ENCODE assay signal across 37 cellular contexts in the genomic region with DNA sequence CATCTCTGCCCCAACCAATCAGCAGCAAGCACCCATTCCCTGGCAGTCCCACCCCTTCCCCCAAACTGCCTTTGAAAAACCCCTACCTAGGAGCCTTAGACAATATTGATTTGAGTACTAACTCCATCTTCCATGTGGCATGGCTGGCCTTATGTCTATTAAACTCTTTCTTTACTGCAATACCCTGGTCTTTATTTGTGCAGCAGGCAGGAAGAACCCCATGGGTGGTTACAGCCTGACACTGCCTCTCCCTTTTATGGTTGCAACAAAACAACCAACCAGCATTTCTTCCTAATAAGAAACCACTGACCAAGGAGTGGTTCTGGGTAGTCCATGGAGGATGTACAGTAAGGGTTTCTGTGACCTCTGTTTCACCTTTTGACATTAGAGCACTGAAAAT.
DNase-seq lines count a peak whose midpoint lies in the region; ATAC-seq, FAIRE-seq and TF ChIP-seq lines count a peak whose summit lies in the region.
"Had no signal": no experiment of that assay in that cellular context is flagged by ENCODE, and none has a peak within 500 bp of the region (broad histone marks: within the 10 kb centered on the region; RNA-seq: fewer than 3 reads in every experiment).

No MANE protein-coding gene starts in this region.

- H3K36me3 ChIP-seq in HepG2 (replicated peaks in 1 of 2; ENCODE audit: control insufficient read depth in 1 of 2, insufficient read depth in 2 of 2, low read length in 2 of 2) (no peaks in the 10 kb centered on the region), right lobe of liver (no peaks in the 10 kb centered on the region), HEK293 (ENCODE audit: control insufficient read depth in 2 of 2, insufficient read depth in 1 of 2, low read length in 2 of 2) (no peaks in the 10 kb centered on the region)
- H3K36me3 ChIP-seq: BLaER1; BLaER1 treated with 17β-estradiol and CSF1 and Interleukin-3, amounts not matched to agents 10 nM and 100 nM had no signal

- H3K36me3 Mint-ChIP-seq in nephron progenitor cell (ENCODE audit: low read depth): peaks cover 6% of the 10 kb centered on the region
- no peaks in the 10 kb centered on the region for H3K36me3 Mint-ChIP-seq in activated CD4-positive, alpha-beta memory T cell treated with anti-CD3 and anti-CD28 coated beads, Interleukin-2, amount 10 ng/mL, durations not matched to agents 7 days and 5 days (ENCODE audit: low read depth)
- H3K36me3 Mint-ChIP-seq: CD14-positive monocyte; CD4-positive, alpha-beta memory T cell; CD4-positive, CD25-positive, alpha-beta regulatory T cell; CD8-positive, alpha-beta memory T cell; CD8-positive, alpha-beta T cell had no signal

- H3K4me1 ChIP-seq in HepG2 (ENCODE audit: insufficient read depth, low read length): no peaks in the 10 kb centered on the region
- no peaks in the 10 kb centered on the region for H3K4me1 ChIP-seq in right lobe of liver
- H3K4me1 ChIP-seq in HEK293 (ENCODE audit: control insufficient read depth, insufficient read depth, low read length): no peaks in the 10 kb centered on the region
- H3K4me1 ChIP-seq: A549; BLaER1; BLaER1 treated with 17β-estradiol and CSF1 and Interleukin-3, amounts not matched to agents 10 nM and 100 nM; Caco-2 had no signal

- no peak for TF ChIP-seq CTCF in HepG2 (CRISPR knock-in tag; IDR thresholded peaks at IDR 0.05)
- no peak for TF ChIP-seq CTCF in right lobe of liver (IDR thresholded peaks at IDR 0.05)
- TF ChIP-seq CTCF in HEK293 (tag by site-specific recombination; IDR thresholded peaks at IDR 0.05): no peak
- TF ChIP-seq CTCF in nephron progenitor cell (IDR thresholded peaks at IDR 0.05): no peak

- peaks cover 11% of the 10 kb centered on the region for H3K9me3 Mint-ChIP-seq in nephron progenitor cell
- peaks cover 5% of the 10 kb centered on the region for H3K9me3 Mint-ChIP-seq in activated CD4-positive, alpha-beta memory T cell treated with anti-CD3 and anti-CD28 coated beads, Interleukin-2, amount 10 ng/mL, durations not matched to agents 7 days and 5 days

- no peaks in the 10 kb centered on the region for H3K27me3 Mint-ChIP-seq in nephron progenitor cell (ENCODE audit: low read depth, poor library complexity)
- H3K27me3 Mint-ChIP-seq in activated CD4-positive, alpha-beta memory T cell treated with anti-CD3 and anti-CD28 coated beads, Interleukin-2, amount 10 ng/mL, durations not matched to agents 7 days and 5 days: no peaks in the 10 kb centered on the region
- H3K27me3 Mint-ChIP-seq: B cell; CD4-positive, alpha-beta T cell; CD4-positive, CD25-positive, alpha-beta regulatory T cell; CD8-positive, alpha-beta memory T cell had no signal

- POLR2A ChIA-PET in HepG2 (lab: Yijun Ruan, JAX) (no interaction called here), HEK293 (lab: Yijun Ruan, JAX) (no interaction called here)
- POLR2A ChIA-PET in activated CD4-positive, alpha-beta memory T cell treated with anti-CD3 and anti-CD28 coated beads, Interleukin-2, amount 10 ng/mL, durations not matched to agents 7 days and 5 days (lab: Charles Lee): no interaction called here

- H3K27ac Mint-ChIP-seq in nephron progenitor cell: peak overlapping the region; percentile 29
- H3K27ac Mint-ChIP-seq in activated CD4-positive, alpha-beta memory T cell treated with anti-CD3 and anti-CD28 coated beads, Interleukin-2, amount 10 ng/mL, durations not matched to agents 7 days and 5 days: no peak overlapping the region
- H3K27ac Mint-ChIP-seq: B cell; CD14-positive monocyte; CD4-positive, alpha-beta memory T cell; CD4-positive, alpha-beta T cell; CD8-positive, alpha-beta memory T cell; CD8-positive, alpha-beta T cell had no signal

- no peak overlapping the region for H3K4me3 Mint-ChIP-seq in nephron progenitor cell
- H3K4me3 Mint-ChIP-seq in activated CD4-positive, alpha-beta memory T cell treated with anti-CD3 and anti-CD28 coated beads, Interleukin-2, amount 10 ng/mL, durations not matched to agents 7 days and 5 days: no peak overlapping the region
- H3K4me3 Mint-ChIP-seq: B cell; CD14-positive monocyte; CD4-positive, alpha-beta memory T cell; CD4-positive, alpha-beta T cell; CD4-positive, CD25-positive, alpha-beta regulatory T cell; CD8-positive, alpha-beta memory T cell; CD8-positive, alpha-beta T cell had no signal

- CTCF ChIA-PET in HepG2 (lab: Yijun Ruan, JAX; ENCODE audit: low intra/inter-chr PET ratio, low total read pairs) (no interaction called here), HEK293 (lab: Yijun Ruan, JAX) (no interaction called here)
- CTCF ChIA-PET in activated CD4-positive, alpha-beta memory T cell treated with anti-CD3 and anti-CD28 coated beads, Interleukin-2, amount 10 ng/mL, durations not matched to agents 7 days and 5 days (lab: Charles Lee): no interaction called here

- H3K27ac ChIP-seq in HepG2 (ENCODE audit: extremely low read length, insufficient read depth, low read length) (no peak overlapping the region), right lobe of liver (no peak overlapping the region), HEK293 (ENCODE audit: extremely low read depth, low read depth, low read length) (no peak overlapping the region)
- H3K27ac ChIP-seq: 22Rv1; A549; BLaER1; BLaER1 treated with 17β-estradiol and CSF1 and Interleukin-3, amounts not matched to agents 10 nM and 100 nM; C4-2B had no signal

- no peaks in the 10 kb centered on the region for H4K20me1 ChIP-seq in HepG2 (ENCODE audit: insufficient read depth, low read length)
- H4K20me1 ChIP-seq: BLaER1; BLaER1 treated with 17β-estradiol and CSF1 and Interleukin-3, amounts not matched to agents 10 nM and 100 nM had no signal

- no TSS peak for BruUV-seq in HepG2 (replicated peaks; lab: Mats Ljungman, UMichigan)

- no peak for TF ChIP-seq POLR2A in HepG2 (IDR thresholded peaks at IDR 0.05; ENCODE audit: insufficient read depth in 1 of 2, low read depth in 2 of 2, low read length in 2 of 2)
- TF ChIP-seq POLR2A in right lobe of liver (IDR thresholded peaks at IDR 0.05): no peak
- TF ChIP-seq POLR2A in GM12891 (IDR thresholded peaks at IDR 0.05; ENCODE audit: low read depth, low read length): no peak

- FAIRE-seq in HepG2 (lab: Jason Lieb, UNC): no peak
- peak; percentile 27 for FAIRE-seq in urothelium cell line (lab: Jason Lieb, UNC)
- FAIRE-seq in GM12891 (lab: Jason Lieb, UNC): no peak
- FAIRE-seq: A204.1, A549, D721Med had no signal

- DNase-seq in HepG2 (ENCODE audit: low spot score): no peak
- DNase-seq in right lobe of liver: no peak
- no peak for DNase-seq in nephron progenitor cell
- DNase-seq in urothelium cell line (ENCODE audit: low spot score): no peak
- no peak for DNase-seq in activated CD4-positive, alpha-beta memory T cell treated with anti-CD3 and anti-CD28 coated beads, Interleukin-2, amount 10 ng/mL, durations not matched to agents 7 days and 5 days
- no peak for DNase-seq in GM12891 (ENCODE audit: insufficient read length, low spot score)
- no peak for DNase-seq in NCI-H2107 treated with DMSO at 0.1 percent for 48 hours (lab: John Stamatoyannopoulos, UW; ENCODE audit: unreplicated experiment)
- DNase-seq: 8988T; ACHN; AML-193; BE2C; C1 segment of cervical spinal cord; Caco-2; Calu3; CD4-positive, alpha-beta memory T cell; CD4-positive, alpha-beta T cell; CD4-positive, CD25-positive, alpha-beta regulatory T cell; CD8-positive, alpha-beta memory T cell; CD8-positive, alpha-beta T cell; COR-L47; DMS 273 treated with DMSO at 0.1 percent for 48 hours; DMS153; DMS53; DMS79; DMS79 treated with DMSO at 0.1 percent for 48 hours; DND-41; EL had no signal

- no peaks in the 10 kb centered on the region for H3K79me2 ChIP-seq in HepG2 (ENCODE audit: insufficient read depth, low read length)

- in situ Hi-C loops in HepG2 (cut with HindIII; ENCODE audit: extremely low pct_ligation_motif_present, low pct_unique_long_range_greater_than_20kb): no loop called here

- TF ChIP-seq EP300 in HepG2 (IDR thresholded peaks at IDR 0.05; ENCODE audit: low read depth in 2 of 2, low read length in 2 of 2) (no peak), HepG2 (CRISPR knock-in tag; IDR thresholded peaks at IDR 0.05; ENCODE audit: borderline replicate concordance) (no peak)

- no peak overlapping the region for H3K9ac ChIP-seq in HepG2 (ENCODE audit: insufficient read depth, low read depth, low read length)
- H3K9ac ChIP-seq: BLaER1; BLaER1 treated with 17β-estradiol and CSF1 and Interleukin-3, amounts not matched to agents 10 nM and 100 nM had no signal

- TF ChIP-seq RAD21 in HepG2 (CRISPR knock-in tag; IDR thresholded peaks at IDR 0.05): no peak

- no peak overlapping the region for H2AFZ ChIP-seq in HepG2 (ENCODE audit: low read length)

- intact Hi-C loops in HepG2 (cut with micrococcal nuclease; ENCODE audit: unreplicated experiment): no loop called here
- intact Hi-C loops in right lobe of liver (cut with DNase I): no loop called here

- ATAC-seq in HepG2: no peak
- no peak for ATAC-seq in right lobe of liver
- ATAC-seq: A549; CD8-positive, alpha-beta T cell had no signal

- no peaks in the 10 kb centered on the region for H3K4me1 Mint-ChIP-seq in nephron progenitor cell
- no peaks in the 10 kb centered on the region for H3K4me1 Mint-ChIP-seq in activated CD4-positive, alpha-beta memory T cell treated with anti-CD3 and anti-CD28 coated beads, Interleukin-2, amount 10 ng/mL, durations not matched to agents 7 days and 5 days
- H3K4me1 Mint-ChIP-seq: B cell; CD14-positive monocyte; CD4-positive, alpha-beta memory T cell; CD4-positive, CD25-positive, alpha-beta regulatory T cell; CD8-positive, alpha-beta memory T cell had no signal

- no peak overlapping the region for H3K4me2 ChIP-seq in HepG2 (ENCODE audit: low read depth, low read length)
- H3K4me2 ChIP-seq: A549; BLaER1; BLaER1 treated with 17β-estradiol and CSF1 and Interleukin-3, amounts not matched to agents 10 nM and 100 nM had no signal

- H3K9me3 ChIP-seq in HepG2 (ENCODE audit: low read length): peaks cover 9% of the 10 kb centered on the region
- H3K9me3 ChIP-seq in right lobe of liver: no peaks in the 10 kb centered on the region
- no peaks in the 10 kb centered on the region for H3K9me3 ChIP-seq in HEK293 (ENCODE audit: control insufficient read depth, insufficient read depth, low read depth, low read length)
- H3K9me3 ChIP-seq: A549, BE2C, Caco-2 had no signal

- H3K27me3 ChIP-seq in HepG2 (ENCODE audit: control insufficient read depth in 1 of 2, insufficient read depth in 2 of 2, low read length in 2 of 2) (no peaks in the 10 kb centered on the region), right lobe of liver (no peaks in the 10 kb centered on the region)
- H3K27me3 ChIP-seq: BE2C; BLaER1; BLaER1 treated with 17β-estradiol and CSF1 and Interleukin-3, amounts not matched to agents 10 nM and 100 nM had no signal

- H3K4me3 ChIP-seq in HepG2 (replicated peaks in 1 of 3; ENCODE audit: insufficient read depth in 1 of 3, low read depth in 2 of 3, low read length in 3 of 3) (no peak overlapping the region), right lobe of liver (no peak overlapping the region), HEK293 (ENCODE audit: low read depth, low read length) (no peak overlapping the region)
- H3K4me3 ChIP-seq: A549; BLaER1; BLaER1 treated with 17β-estradiol and CSF1 and Interleukin-3, amounts not matched to agents 10 nM and 100 nM had no signal

TF ChIP-seq in HepG2, 621 proteins besides CTCF, POLR2A, EP300 and RAD21 (continues in another document):
- no peak for TF ChIP-seq NKX3-1 (CRISPR knock-in tag; IDR thresholded peaks at IDR 0.05)

TF ChIP-seq in HEK293, 187 proteins besides CTCF, POLR2A, EP300 and RAD21 (continues in another document):
- TF ChIP-seq ZNF777 (tag by site-specific recombination; IDR thresholded peaks at IDR 0.05; ENCODE audit: borderline replicate concordance): no peak
